ENCODE assay signal across 24 cellular contexts in the genomic region with DNA sequence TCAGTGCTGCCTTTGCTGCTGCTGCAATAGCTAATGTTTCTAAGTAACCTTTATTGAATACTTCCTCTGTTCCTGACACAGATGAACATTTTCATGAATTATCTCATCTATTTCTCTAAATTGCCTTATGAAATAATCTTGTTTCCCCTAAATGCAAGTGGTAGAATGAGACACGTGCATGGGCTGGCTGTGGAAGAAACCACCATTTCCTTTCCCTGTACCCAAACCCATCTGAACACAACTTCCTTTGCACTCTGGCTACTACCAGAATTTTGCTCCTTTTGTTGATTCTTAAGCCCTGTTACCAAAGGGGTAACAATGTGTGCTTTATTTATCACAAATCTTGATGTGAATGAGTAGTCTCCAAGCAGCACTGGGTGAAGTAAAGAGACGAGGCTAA. TPM values are rescaled to one million over a fixed set of nuclear protein-coding genes. Genes with fewer than 3 reads are reported as not detected.
DNase-seq lines count a peak whose midpoint lies in the region; ATAC-seq and TF ChIP-seq lines count a peak whose summit lies in the region.
"Had no signal": no experiment of that assay in that cellular context is flagged by ENCODE, and none has a peak within 500 bp of the region (broad histone marks: within the 10 kb centered on the region; RNA-seq: fewer than 3 reads in every experiment).

No MANE protein-coding gene starts in this region.

- intact Hi-C loops in OCI-LY7 (cut with micrococcal nuclease; ENCODE audit: unreplicated experiment) = loop anchor here (5.0 kb wide), 1 partner anchor 129 kb away; the partner anchor contains the start of gene ZBTB14

- no peaks in the 10 kb centered on the region for H3K9me3 ChIP-seq in OCI-LY7 (ENCODE audit: low read length)

- no peaks in the 10 kb centered on the region for H3K9me2 ChIP-seq in OCI-LY7 (ENCODE audit: insufficient read depth, low read length)

- TF ChIP-seq CTCF in OCI-LY7 (conservative IDR thresholded peaks at IDR 0.05; ENCODE audit: low read length) = no peak

- peak overlapping the region; percentile 40 to 41 for H3K4me3 Mint-ChIP-seq in stimulated activated naive CD8-positive, alpha-beta T cell treated with anti-CD3 and anti-CD28 coated beads, Interleukin-15, amount 100 ng/mL, for 72 hours
- H3K4me3 Mint-ChIP-seq: stimulated activated naive CD8-positive, alpha-beta T cell treated with anti-CD3 and anti-CD28 coated beads, Interleukin-15, Interleukin-2, amounts not matched to agents 100 ng/mL and 50 ng/mL, for 24 hours had no signal

- POLR2A ChIA-PET in OCI-LY7 (lab: Charles Lee) = interaction anchor here (0.9 to 1.8 kb wide), 6 partner anchors 10 to 121 kb away, joined by 3 to 11 read pairs (median 4); no protein-coding TSS in a partner anchor

- peaks cover 29% of the 10 kb centered on the region for H3K4me1 Mint-ChIP-seq in stimulated activated naive CD8-positive, alpha-beta T cell treated with anti-CD3 and anti-CD28 coated beads, Interleukin-15, amount 100 ng/mL, for 72 hours

- no peaks in the 10 kb centered on the region for H3K79me2 ChIP-seq in OCI-LY7 (ENCODE audit: insufficient read depth, low read depth, low read length)

- H3K4me3 ChIP-seq in OCI-LY7 (ENCODE audit: low read depth, low read length, poor library complexity, severe bottlenecking) = no peak overlapping the region
- H3K4me3 ChIP-seq: left ventricle myocardium inferior, tibial nerve had no signal

- H3K27me3 Mint-ChIP-seq in stimulated activated naive CD8-positive, alpha-beta T cell treated with anti-CD3 and anti-CD28 coated beads, Interleukin-15, amount 100 ng/mL, for 72 hours = no peaks in the 10 kb centered on the region
- H3K27me3 Mint-ChIP-seq: stimulated activated naive CD8-positive, alpha-beta T cell treated with anti-CD3 and anti-CD28 coated beads, Interleukin-15, Interleukin-2, amounts not matched to agents 100 ng/mL and 50 ng/mL, for 24 hours had no signal

- H3K27ac Mint-ChIP-seq in stimulated activated naive CD8-positive, alpha-beta T cell treated with anti-CD3 and anti-CD28 coated beads, Interleukin-15, amount 100 ng/mL, for 72 hours = peak overlapping the region in 1 of 2 donors; percentile 95
- H3K27ac Mint-ChIP-seq: stimulated activated naive CD8-positive, alpha-beta T cell treated with anti-CD3 and anti-CD28 coated beads, Interleukin-15, Interleukin-2, amounts not matched to agents 100 ng/mL and 50 ng/mL, for 24 hours had no signal

- no peaks in the 10 kb centered on the region for H3K36me3 ChIP-seq in OCI-LY7 (ENCODE audit: insufficient read depth, low read length)
- H3K36me3 ChIP-seq: brain microvascular endothelial cell, left ventricle myocardium inferior, tibial nerve had no signal

- H3K4me2 ChIP-seq in OCI-LY7 (ENCODE audit: low read length) = peak overlapping the region; percentile 34

- peaks cover 15 to 26% of the 10 kb centered on the region in 2 donors for H3K9me3 Mint-ChIP-seq in stimulated activated naive CD8-positive, alpha-beta T cell treated with anti-CD3 and anti-CD28 coated beads, Interleukin-15, amount 100 ng/mL, for 72 hours

- DNase-seq in stimulated activated naive CD8-positive, alpha-beta T cell treated with anti-CD3 and anti-CD28 coated beads, Interleukin-15, amount 100 ng/mL, for 72 hours = peak in 1 of 2 donors; percentile 43
- DNase-seq in stimulated activated naive CD8-positive, alpha-beta T cell treated with anti-CD3 and anti-CD28 coated beads, Interleukin-15, Interleukin-2, amounts not matched to agents 100 U/mL and 50 U/mL, for 24 hours = no peak
- peak; percentile 47 for DNase-seq in OCI-LY7 (ENCODE audit: low spot score)
- DNase-seq in foreskin melanocyte = peak; percentile 9
- no peak for DNase-seq in COLO668 (lab: John Stamatoyannopoulos, UW; ENCODE audit: unreplicated experiment)
- DNase-seq in OCI-M2 (lab: John Stamatoyannopoulos, UW; ENCODE audit: unreplicated experiment) = no peak
- DNase-seq: activated CD8-positive, alpha-beta memory T cell treated with anti-CD3 and anti-CD28 coated beads, Interleukin-2, amount 50 U/mL, for 4 hours; brain microvascular endothelial cell; C1 segment of cervical spinal cord; EL; KBM-7; left ventricle myocardium inferior; NCI-H1436 treated with DMSO at 0.1 percent for 48 hours; NCI-H774; nucleus accumbens; RPMI8226 had no signal

- no TSS peak for BruUV-seq in OCI-LY7 (replicated peaks; lab: Mats Ljungman, UMichigan)

- peaks cover 14% of the 10 kb centered on the region for H3K4me1 ChIP-seq in OCI-LY7 (ENCODE audit: insufficient read depth, low read length, poor library complexity, severe bottlenecking)
- H3K4me1 ChIP-seq: left ventricle myocardium inferior, tibial nerve had no signal

- H2AFZ ChIP-seq in OCI-LY7 (ENCODE audit: low read length) = peak overlapping the region; percentile 81

- peak; percentile 90 for ATAC-seq in stimulated activated naive CD8-positive, alpha-beta T cell treated with anti-CD3 and anti-CD28 coated beads, Interleukin-15, amount 100 ng/mL, for 72 hours
- ATAC-seq in stimulated activated naive CD8-positive, alpha-beta T cell treated with anti-CD3 and anti-CD28 coated beads, Interleukin-15, Interleukin-2, amounts not matched to agents 100 U/mL and 50 U/mL, for 24 hours = no peak
- no peak for ATAC-seq in GM18861 (IDR thresholded peaks at IDR 0.05; ENCODE audit: unreplicated experiment)

- H4K20me1 ChIP-seq in OCI-LY7 (ENCODE audit: insufficient read depth, low read length) = no peaks in the 10 kb centered on the region

- H3K27ac ChIP-seq in OCI-LY7 (ENCODE audit: low read depth, low read length, poor library complexity, severe bottlenecking) = peak overlapping the region; percentile 24
- H3K27ac ChIP-seq: brain microvascular endothelial cell, left ventricle myocardium inferior, tibial nerve had no signal

- CTCF ChIA-PET in OCI-LY7 (lab: Charles Lee; ENCODE audit: unreplicated experiment) = no interaction called here

RNA-seq across cellular contexts. Expression of gene AKAIN1, which starts 29.2 kb away (rescaled TPM):
- not detected in 2 replicates for total RNA-seq in OCI-LY7 (2014; rRNA removed; shearing (Covaris generic))
- not detected in 2 replicates for total RNA-seq in OCI-LY7 (2022)
- total RNA-seq: chondrocyte, endothelial cell of umbilical vein, fibroblast of lung, left ventricle myocardium inferior, mesenteric fat pad, SK-MEL-5, tibial nerve had no signal

Comparison
In these comparisons a context has a peak if more than half of its experiments do, and no peak if none do; other contexts are left out.
1. DNase-seq: peak in OCI-LY7 (single experiment) and foreskin melanocyte (single experiment); none in stimulated activated naive CD8-positive, alpha-beta T cell treated with anti-CD3 and anti-CD28 coated beads, Interleukin-15, Interleukin-2, amounts not matched to agents 100 U/mL and 50 U/mL, for 24 hours (single experiment), COLO668 (single experiment) and OCI-M2 (single experiment).